In the genomic region with DNA sequence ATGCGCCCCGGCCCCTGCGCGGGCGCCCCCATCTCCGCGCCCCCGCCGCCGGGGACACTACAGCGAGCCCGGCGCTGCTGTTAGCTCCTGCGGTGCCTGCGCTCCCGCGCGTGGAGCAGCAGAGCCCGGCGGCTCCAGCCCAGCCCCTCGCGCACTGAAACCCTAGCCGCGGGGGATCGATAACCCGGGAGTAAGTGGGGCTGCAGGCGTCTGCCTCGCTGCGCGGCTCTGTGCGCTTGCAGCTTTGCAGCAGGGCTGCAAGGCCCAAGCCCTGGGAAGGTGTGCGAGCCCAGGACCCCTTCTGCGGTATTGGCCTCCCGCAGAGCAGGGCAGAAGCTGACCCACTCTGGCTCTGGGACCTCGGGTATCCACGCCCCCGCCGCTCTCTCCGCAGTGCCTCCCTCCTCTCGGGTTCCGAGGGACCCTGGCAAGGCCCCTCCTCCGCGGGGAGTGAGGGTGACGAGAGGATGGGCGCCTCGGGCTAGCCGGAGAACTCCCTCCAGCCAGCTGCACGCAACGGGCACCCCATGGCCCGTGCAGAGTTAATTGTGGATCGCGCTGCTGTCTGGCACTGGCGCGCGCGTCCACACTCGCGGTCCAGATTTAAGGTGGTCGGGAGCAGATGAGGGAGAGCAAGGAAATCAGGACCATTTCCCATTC, we compare ENCODE assay signal across 1 cellular context.
TF ChIP-seq lines count a peak whose summit lies in the region.

No MANE protein-coding gene starts in this region.

TF ChIP-seq in HepG2, 621 proteins besides CTCF, POLR2A, EP300 and RAD21 (continued from another document):
- TF ChIP-seq, protein P1, sequence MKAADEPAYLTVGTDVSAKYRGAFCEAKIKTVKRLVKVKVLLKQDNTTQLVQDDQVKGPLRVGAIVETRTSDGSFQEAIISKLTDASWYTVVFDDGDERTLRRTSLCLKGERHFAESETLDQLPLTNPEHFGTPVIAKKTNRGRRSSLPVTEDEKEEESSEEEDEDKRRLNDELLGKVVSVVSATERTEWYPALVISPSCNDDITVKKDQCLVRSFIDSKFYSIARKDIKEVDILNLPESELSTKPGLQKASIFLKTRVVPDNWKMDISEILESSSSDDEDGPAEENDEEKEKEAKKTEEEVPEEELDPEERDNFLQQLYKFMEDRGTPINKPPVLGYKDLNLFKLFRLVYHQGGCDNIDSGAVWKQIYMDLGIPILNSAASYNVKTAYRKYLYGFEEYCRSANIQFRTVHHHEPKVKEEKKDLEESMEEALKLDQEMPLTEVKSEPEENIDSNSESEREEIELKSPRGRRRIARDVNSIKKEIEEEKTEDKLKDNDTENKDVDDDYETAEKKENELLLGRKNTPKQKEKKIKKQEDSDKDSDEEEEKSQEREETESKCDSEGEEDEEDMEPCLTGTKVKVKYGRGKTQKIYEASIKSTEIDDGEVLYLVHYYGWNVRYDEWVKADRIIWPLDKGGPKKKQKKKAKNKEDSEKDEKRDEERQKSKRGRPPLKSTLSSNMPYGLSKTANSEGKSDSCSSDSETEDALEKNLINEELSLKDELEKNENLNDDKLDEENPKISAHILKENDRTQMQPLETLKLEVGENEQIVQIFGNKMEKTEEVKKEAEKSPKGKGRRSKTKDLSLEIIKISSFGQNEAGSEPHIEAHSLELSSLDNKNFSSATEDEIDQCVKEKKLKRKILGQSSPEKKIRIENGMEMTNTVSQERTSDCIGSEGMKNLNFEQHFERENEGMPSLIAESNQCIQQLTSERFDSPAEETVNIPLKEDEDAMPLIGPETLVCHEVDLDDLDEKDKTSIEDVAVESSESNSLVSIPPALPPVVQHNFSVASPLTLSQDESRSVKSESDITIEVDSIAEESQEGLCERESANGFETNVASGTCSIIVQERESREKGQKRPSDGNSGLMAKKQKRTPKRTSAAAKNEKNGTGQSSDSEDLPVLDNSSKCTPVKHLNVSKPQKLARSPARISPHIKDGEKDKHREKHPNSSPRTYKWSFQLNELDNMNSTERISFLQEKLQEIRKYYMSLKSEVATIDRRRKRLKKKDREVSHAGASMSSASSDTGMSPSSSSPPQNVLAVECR (CRISPR knock-in tag; IDR thresholded peaks at IDR 0.05; ENCODE audit: borderline replicate concordance), result 0 out of 2 replicates have a peak, but pooled peaks have one; percentile 5
- TF ChIP-seq, protein P2, sequence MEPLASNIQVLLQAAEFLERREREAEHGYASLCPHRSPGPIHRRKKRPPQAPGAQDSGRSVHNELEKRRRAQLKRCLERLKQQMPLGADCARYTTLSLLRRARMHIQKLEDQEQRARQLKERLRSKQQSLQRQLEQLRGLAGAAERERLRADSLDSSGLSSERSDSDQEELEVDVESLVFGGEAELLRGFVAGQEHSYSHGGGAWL (CRISPR knock-in tag; IDR thresholded peaks at IDR 0.05), result peak; percentile 18; the same call in 1 of the 2 replicates
- TF ChIP-seq KDM2A (CRISPR knock-in tag; IDR thresholded peaks at IDR 0.05; ENCODE audit: borderline replicate concordance, low read depth), result 0 out of 2 replicates have a peak, but pooled peaks have one; percentile 60
- TF ChIP-seq ZNF878 (CRISPR knock-in tag; IDR thresholded peaks at IDR 0.05), result no peak
- TF ChIP-seq, protein P3, sequence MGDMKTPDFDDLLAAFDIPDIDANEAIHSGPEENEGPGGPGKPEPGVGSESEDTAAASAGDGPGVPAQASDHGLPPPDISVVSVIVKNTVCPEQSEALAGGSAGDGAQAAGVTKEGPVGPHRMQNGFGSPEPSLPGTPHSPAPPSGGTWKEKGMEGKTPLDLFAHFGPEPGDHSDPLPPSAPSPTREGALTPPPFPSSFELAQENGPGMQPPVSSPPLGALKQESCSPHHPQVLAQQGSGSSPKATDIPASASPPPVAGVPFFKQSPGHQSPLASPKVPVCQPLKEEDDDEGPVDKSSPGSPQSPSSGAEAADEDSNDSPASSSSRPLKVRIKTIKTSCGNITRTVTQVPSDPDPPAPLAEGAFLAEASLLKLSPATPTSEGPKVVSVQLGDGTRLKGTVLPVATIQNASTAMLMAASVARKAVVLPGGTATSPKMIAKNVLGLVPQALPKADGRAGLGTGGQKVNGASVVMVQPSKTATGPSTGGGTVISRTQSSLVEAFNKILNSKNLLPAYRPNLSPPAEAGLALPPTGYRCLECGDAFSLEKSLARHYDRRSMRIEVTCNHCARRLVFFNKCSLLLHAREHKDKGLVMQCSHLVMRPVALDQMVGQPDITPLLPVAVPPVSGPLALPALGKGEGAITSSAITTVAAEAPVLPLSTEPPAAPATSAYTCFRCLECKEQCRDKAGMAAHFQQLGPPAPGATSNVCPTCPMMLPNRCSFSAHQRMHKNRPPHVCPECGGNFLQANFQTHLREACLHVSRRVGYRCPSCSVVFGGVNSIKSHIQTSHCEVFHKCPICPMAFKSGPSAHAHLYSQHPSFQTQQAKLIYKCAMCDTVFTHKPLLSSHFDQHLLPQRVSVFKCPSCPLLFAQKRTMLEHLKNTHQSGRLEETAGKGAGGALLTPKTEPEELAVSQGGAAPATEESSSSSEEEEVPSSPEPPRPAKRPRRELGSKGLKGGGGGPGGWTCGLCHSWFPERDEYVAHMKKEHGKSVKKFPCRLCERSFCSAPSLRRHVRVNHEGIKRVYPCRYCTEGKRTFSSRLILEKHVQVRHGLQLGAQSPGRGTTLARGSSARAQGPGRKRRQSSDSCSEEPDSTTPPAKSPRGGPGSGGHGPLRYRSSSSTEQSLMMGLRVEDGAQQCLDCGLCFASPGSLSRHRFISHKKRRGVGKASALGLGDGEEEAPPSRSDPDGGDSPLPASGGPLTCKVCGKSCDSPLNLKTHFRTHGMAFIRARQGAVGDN (CRISPR knock-in tag; IDR thresholded peaks at IDR 0.05), result peak; percentile 53
- peak; percentile 55; the same call in 1 of the 2 replicates for TF ChIP-seq ZNF274 (CRISPR knock-in tag; IDR thresholded peaks at IDR 0.05)
- TF ChIP-seq ZEB1 (IDR thresholded peaks at IDR 0.05; ENCODE audit: insufficient replicate concordance, low read depth), result no peak
- 0 out of 2 replicates have a peak, but pooled peaks have one; percentile 4 for TF ChIP-seq ZNF564 (CRISPR knock-in tag; IDR thresholded peaks at IDR 0.05)
- TF ChIP-seq, protein P4, sequence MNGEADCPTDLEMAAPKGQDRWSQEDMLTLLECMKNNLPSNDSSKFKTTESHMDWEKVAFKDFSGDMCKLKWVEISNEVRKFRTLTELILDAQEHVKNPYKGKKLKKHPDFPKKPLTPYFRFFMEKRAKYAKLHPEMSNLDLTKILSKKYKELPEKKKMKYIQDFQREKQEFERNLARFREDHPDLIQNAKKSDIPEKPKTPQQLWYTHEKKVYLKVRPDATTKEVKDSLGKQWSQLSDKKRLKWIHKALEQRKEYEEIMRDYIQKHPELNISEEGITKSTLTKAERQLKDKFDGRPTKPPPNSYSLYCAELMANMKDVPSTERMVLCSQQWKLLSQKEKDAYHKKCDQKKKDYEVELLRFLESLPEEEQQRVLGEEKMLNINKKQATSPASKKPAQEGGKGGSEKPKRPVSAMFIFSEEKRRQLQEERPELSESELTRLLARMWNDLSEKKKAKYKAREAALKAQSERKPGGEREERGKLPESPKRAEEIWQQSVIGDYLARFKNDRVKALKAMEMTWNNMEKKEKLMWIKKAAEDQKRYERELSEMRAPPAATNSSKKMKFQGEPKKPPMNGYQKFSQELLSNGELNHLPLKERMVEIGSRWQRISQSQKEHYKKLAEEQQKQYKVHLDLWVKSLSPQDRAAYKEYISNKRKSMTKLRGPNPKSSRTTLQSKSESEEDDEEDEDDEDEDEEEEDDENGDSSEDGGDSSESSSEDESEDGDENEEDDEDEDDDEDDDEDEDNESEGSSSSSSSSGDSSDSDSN (CRISPR knock-in tag; IDR thresholded peaks at IDR 0.05), result peak; percentile 22; the same call in 1 of the 2 replicates
- TF ChIP-seq, protein P5, sequence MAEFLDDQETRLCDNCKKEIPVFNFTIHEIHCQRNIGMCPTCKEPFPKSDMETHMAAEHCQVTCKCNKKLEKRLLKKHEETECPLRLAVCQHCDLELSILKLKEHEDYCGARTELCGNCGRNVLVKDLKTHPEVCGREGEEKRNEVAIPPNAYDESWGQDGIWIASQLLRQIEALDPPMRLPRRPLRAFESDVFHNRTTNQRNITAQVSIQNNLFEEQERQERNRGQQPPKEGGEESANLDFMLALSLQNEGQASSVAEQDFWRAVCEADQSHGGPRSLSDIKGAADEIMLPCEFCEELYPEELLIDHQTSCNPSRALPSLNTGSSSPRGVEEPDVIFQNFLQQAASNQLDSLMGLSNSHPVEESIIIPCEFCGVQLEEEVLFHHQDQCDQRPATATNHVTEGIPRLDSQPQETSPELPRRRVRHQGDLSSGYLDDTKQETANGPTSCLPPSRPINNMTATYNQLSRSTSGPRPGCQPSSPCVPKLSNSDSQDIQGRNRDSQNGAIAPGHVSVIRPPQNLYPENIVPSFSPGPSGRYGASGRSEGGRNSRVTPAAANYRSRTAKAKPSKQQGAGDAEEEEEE (CRISPR knock-in tag; IDR thresholded peaks at IDR 0.05; ENCODE audit: borderline replicate concordance), result no peak
- TF ChIP-seq, protein P6, sequence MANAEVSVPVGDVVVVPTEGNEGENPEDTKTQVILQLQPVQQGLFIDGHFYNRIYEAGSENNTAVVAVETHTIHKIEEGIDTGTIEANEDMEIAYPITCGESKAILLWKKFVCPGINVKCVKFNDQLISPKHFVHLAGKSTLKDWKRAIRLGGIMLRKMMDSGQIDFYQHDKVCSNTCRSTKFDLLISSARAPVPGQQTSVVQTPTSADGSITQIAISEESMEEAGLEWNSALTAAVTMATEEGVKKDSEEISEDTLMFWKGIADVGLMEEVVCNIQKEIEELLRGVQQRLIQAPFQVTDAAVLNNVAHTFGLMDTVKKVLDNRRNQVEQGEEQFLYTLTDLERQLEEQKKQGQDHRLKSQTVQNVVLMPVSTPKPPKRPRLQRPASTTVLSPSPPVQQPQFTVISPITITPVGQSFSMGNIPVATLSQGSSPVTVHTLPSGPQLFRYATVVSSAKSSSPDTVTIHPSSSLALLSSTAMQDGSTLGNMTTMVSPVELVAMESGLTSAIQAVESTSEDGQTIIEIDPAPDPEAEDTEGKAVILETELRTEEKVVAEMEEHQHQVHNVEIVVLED (CRISPR knock-in tag; IDR thresholded peaks at IDR 0.05; ENCODE audit: borderline replicate concordance), result 0 out of 2 replicates have a peak, but pooled peaks have one; percentile 38
- no peak for TF ChIP-seq PHF21A (CRISPR knock-in tag; IDR thresholded peaks at IDR 0.05)
- 0 out of 2 replicates have a peak, but pooled peaks have one; percentile 16 for TF ChIP-seq EED (CRISPR knock-in tag; IDR thresholded peaks at IDR 0.05)
- TF ChIP-seq YEATS4 (CRISPR knock-in tag; IDR thresholded peaks at IDR 0.05; ENCODE audit: borderline replicate concordance), result 0 out of 2 replicates have a peak, but pooled peaks have one; percentile 34
- 0 out of 2 replicates have a peak, but pooled peaks have one; percentile 6 for TF ChIP-seq FOXO1 (CRISPR knock-in tag; IDR thresholded peaks at IDR 0.05)
- TF ChIP-seq TARDBP (CRISPR knock-in tag; IDR thresholded peaks at IDR 0.05), result no peak
- TF ChIP-seq, protein P7, sequence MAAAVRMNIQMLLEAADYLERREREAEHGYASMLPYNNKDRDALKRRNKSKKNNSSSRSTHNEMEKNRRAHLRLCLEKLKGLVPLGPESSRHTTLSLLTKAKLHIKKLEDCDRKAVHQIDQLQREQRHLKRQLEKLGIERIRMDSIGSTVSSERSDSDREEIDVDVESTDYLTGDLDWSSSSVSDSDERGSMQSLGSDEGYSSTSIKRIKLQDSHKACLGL (CRISPR knock-in tag; IDR thresholded peaks at IDR 0.05), result peak; percentile 24; the same call in 1 of the 2 replicates
- TF ChIP-seq SAP130 (CRISPR knock-in tag; IDR thresholded peaks at IDR 0.05; ENCODE audit: low read depth), result peak; percentile 15
- TF ChIP-seq, protein P8, sequence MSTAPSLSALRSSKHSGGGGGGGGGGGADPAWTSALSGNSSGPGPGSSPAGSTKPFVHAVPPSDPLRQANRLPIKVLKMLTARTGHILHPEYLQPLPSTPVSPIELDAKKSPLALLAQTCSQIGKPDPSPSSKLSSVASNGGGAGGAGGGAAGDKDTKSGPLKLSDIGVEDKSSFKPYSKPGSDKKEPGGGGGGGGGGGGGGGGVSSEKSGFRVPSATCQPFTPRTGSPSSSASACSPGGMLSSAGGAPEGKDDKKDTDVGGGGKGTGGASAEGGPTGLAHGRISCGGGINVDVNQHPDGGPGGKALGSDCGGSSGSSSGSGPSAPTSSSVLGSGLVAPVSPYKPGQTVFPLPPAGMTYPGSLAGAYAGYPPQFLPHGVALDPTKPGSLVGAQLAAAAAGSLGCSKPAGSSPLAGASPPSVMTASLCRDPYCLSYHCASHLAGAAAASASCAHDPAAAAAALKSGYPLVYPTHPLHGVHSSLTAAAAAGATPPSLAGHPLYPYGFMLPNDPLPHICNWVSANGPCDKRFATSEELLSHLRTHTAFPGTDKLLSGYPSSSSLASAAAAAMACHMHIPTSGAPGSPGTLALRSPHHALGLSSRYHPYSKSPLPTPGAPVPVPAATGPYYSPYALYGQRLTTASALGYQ (CRISPR knock-in tag; IDR thresholded peaks at IDR 0.05), result 0 out of 2 replicates have a peak, but pooled peaks have one; percentile 24
- peak; percentile 49; the same call in 1 of the 2 replicates for TF ChIP-seq EZH2 (conservative IDR thresholded peaks at IDR 0.05; ENCODE audit: low read depth, low read length)
- peak; percentile 60 for TF ChIP-seq ONECUT2 (CRISPR knock-in tag; IDR thresholded peaks at IDR 0.05)
- TF ChIP-seq, protein P9, sequence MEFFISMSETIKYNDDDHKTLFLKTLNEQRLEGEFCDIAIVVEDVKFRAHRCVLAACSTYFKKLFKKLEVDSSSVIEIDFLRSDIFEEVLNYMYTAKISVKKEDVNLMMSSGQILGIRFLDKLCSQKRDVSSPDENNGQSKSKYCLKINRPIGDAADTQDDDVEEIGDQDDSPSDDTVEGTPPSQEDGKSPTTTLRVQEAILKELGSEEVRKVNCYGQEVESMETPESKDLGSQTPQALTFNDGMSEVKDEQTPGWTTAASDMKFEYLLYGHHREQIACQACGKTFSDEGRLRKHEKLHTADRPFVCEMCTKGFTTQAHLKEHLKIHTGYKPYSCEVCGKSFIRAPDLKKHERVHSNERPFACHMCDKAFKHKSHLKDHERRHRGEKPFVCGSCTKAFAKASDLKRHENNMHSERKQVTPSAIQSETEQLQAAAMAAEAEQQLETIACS (CRISPR knock-in tag; IDR thresholded peaks at IDR 0.05), result peak; percentile 22; the same call in 1 of the 2 replicates
TF ChIP-seq in HepG2: peak in this region for 42.
